In the genomic region with DNA sequence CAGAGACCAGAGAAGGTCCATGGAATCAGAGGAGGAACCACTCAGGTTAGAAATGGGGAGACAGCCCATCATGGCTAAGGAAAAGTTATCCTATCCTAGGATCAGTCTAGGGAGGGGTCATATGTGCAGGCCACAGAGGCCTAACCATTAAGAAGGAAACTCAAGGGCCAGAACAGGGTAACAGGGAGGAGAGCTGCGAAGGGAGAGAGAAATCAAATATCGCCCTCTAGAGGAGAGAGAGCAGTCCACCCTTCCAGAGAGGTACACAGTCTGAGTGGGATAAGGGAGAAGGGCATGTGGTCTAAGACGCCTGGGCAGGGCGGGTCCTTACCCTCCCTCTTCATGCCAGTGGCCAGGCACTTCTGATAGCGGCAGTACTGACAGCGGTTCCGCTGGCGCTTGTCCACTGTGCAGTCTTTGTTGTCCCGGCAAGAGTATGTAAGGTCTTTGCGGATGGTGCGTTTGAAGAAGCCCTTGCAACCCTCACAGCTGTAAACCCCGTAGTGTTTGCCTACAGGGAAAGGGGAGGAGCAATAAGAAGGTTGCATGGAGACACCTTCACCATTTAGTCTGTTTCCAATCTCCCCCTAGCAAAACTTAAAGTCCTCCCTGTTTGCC, we compare ENCODE assay signal across 9 cellular contexts. TPM values are rescaled to one million over a fixed set of nuclear protein-coding genes. Genes with fewer than 3 reads are reported as not detected.
A peak's percentile ranks its signal among the peaks of the same experiment; 100 is the strongest.
DNase-seq lines count a peak whose midpoint lies in the region; ATAC-seq and TF ChIP-seq lines count a peak whose summit lies in the region.
"Had no signal": no experiment of that assay in that cellular context is flagged by ENCODE, and none has a peak within 500 bp of the region (broad histone marks: within the 10 kb centered on the region; RNA-seq: fewer than 3 reads in every experiment).

No MANE protein-coding gene starts in this region.

- H3K36me3 Mint-ChIP-seq in activated CD4-positive, alpha-beta memory T cell treated with anti-CD3 and anti-CD28 coated beads, Interleukin-2, amount 10 ng/mL, durations not matched to agents 7 days and 5 days (ENCODE audit: low read depth), result peaks cover 59% of the 10 kb centered on the region

- no peak overlapping the region for H3K9ac ChIP-seq in parathyroid adenoma

- peaks cover 8% of the 10 kb centered on the region for H3K27me3 Mint-ChIP-seq in activated CD4-positive, alpha-beta memory T cell treated with anti-CD3 and anti-CD28 coated beads, Interleukin-2, amount 10 ng/mL, durations not matched to agents 7 days and 5 days

- no peaks in the 10 kb centered on the region for H3K9me3 ChIP-seq in parathyroid adenoma (ENCODE audit: control insufficient read depth, low read length)
- H3K9me3 ChIP-seq: ovary had no signal

- TF ChIP-seq CTCF in foreskin keratinocyte (conservative IDR thresholded peaks at IDR 0.05) (peak; percentile 76), parathyroid adenoma (IDR thresholded peaks at IDR 0.05) (peak; percentile 66)

- H3K27ac Mint-ChIP-seq in activated CD4-positive, alpha-beta memory T cell treated with anti-CD3 and anti-CD28 coated beads, Interleukin-2, amount 10 ng/mL, durations not matched to agents 7 days and 5 days, result peak overlapping the region; percentile 52

- H3K4me1 Mint-ChIP-seq in activated CD4-positive, alpha-beta memory T cell treated with anti-CD3 and anti-CD28 coated beads, Interleukin-2, amount 10 ng/mL, durations not matched to agents 7 days and 5 days, result peaks cover 49% of the 10 kb centered on the region

- no peak overlapping the region for H2AFZ ChIP-seq in parathyroid adenoma

- no peaks in the 10 kb centered on the region for H3K4me1 ChIP-seq in foreskin keratinocyte
- H3K4me1 ChIP-seq in parathyroid adenoma, result peaks cover 30% of the 10 kb centered on the region

- H3K79me2 ChIP-seq in parathyroid adenoma, result peaks cover 26% of the 10 kb centered on the region

- POLR2A ChIA-PET in activated CD4-positive, alpha-beta memory T cell treated with anti-CD3 and anti-CD28 coated beads, Interleukin-2, amount 10 ng/mL, durations not matched to agents 7 days and 5 days (lab: Charles Lee), result interaction anchor here (1.1 to 2.2 kb wide), 4 partner anchors 11 to 225 kb away, joined by 3 to 11 read pairs (median 6); partner anchors contain the start of gene RING1

- H3K27ac ChIP-seq in foreskin keratinocyte (no peak overlapping the region), parathyroid adenoma (no peak overlapping the region)
- H3K27ac ChIP-seq: ovary had no signal

- no peaks in the 10 kb centered on the region for H3K9me3 Mint-ChIP-seq in activated CD4-positive, alpha-beta memory T cell treated with anti-CD3 and anti-CD28 coated beads, Interleukin-2, amount 10 ng/mL, durations not matched to agents 7 days and 5 days

- H3K27me3 ChIP-seq in foreskin keratinocyte (peaks cover 9% of the 10 kb centered on the region), parathyroid adenoma (ENCODE audit: control insufficient read depth, insufficient read depth, low read length) (no peaks in the 10 kb centered on the region)
- H3K27me3 ChIP-seq: ovary had no signal

- H3K4me2 ChIP-seq in parathyroid adenoma (ENCODE audit: low read length), result no peak overlapping the region

- H3K36me3 ChIP-seq in parathyroid adenoma (ENCODE audit: control insufficient read depth, insufficient read depth, low read length), result no peaks in the 10 kb centered on the region
- H3K36me3 ChIP-seq: ovary had no signal

- peak; percentile 80 for DNase-seq in AG20443 (ENCODE audit: low spot score)
- peak; percentile 21 for DNase-seq in GM04503 (ENCODE audit: low read depth)
- DNase-seq in NCI-H2081 treated with DMSO at 0.1 percent for 48 hours (lab: John Stamatoyannopoulos, UW), result peak; percentile 40
- peak; percentile 37 for DNase-seq in activated CD4-positive, alpha-beta memory T cell treated with anti-CD3 and anti-CD28 coated beads, Interleukin-2, amount 10 ng/mL, durations not matched to agents 7 days and 5 days
- peak in 1 of 2 donors; percentile 57 for DNase-seq in foreskin keratinocyte
- DNase-seq in stimulated activated CD8-positive, alpha-beta memory T cell treated with anti-CD3 and anti-CD28 coated beads, Interleukin-4, amount 100 ng/mL, for 48 hours, result no peak

- CTCF ChIA-PET in activated CD4-positive, alpha-beta memory T cell treated with anti-CD3 and anti-CD28 coated beads, Interleukin-2, amount 10 ng/mL, durations not matched to agents 7 days and 5 days (lab: Charles Lee), result interaction anchor here (0.8 to 2.8 kb wide), 15 partner anchors 12 to 193 kb away, joined by 3 to 12 read pairs (median 4); partner anchors contain the start of genes RGL2 and RING1

- H3K4me3 Mint-ChIP-seq in activated CD4-positive, alpha-beta memory T cell treated with anti-CD3 and anti-CD28 coated beads, Interleukin-2, amount 10 ng/mL, durations not matched to agents 7 days and 5 days, result peak overlapping the region; percentile 26

- peak; percentile 64 for ATAC-seq in foreskin keratinocyte
- ATAC-seq in HG02981 (IDR thresholded peaks at IDR 0.05; ENCODE audit: unreplicated experiment), result no peak

- H3K4me3 ChIP-seq in parathyroid adenoma (ENCODE audit: low read depth, low read length), result no peak overlapping the region
- H3K4me3 ChIP-seq: ovary had no signal

RNA-seq across cellular contexts. Expression of gene RXRB, which starts 2.9 kb away (rescaled TPM):
- total RNA-seq in activated CD4-positive, alpha-beta memory T cell treated with anti-CD3 and anti-CD28 coated beads, Interleukin-2, amount 10 ng/mL, durations not matched to agents 7 days and 5 days, result 10 to 100 TPM; 44.0 to 45.0 TPM
- 18.3 and 23.3 TPM in 2 replicates for total RNA-seq in foreskin keratinocyte
- 23.4 and 27.8 TPM in 2 replicates for polyA plus RNA-seq in foreskin keratinocyte

RNA-seq across cellular contexts. Expression of gene SLC39A7, which starts 3.1 kb away (rescaled TPM):
- 10 to 100 TPM; 52.8 to 53.8 TPM for total RNA-seq in activated CD4-positive, alpha-beta memory T cell treated with anti-CD3 and anti-CD28 coated beads, Interleukin-2, amount 10 ng/mL, durations not matched to agents 7 days and 5 days
- total RNA-seq in foreskin keratinocyte, result 72.4 TPM in 2 replicates
- 93.2 and 101 TPM in 2 replicates for polyA plus RNA-seq in foreskin keratinocyte

RNA-seq across cellular contexts. Expression of gene COL11A2, which starts 5.3 kb away (rescaled TPM):
- under 1 TPM; 0.53 to 0.60 TPM for total RNA-seq in activated CD4-positive, alpha-beta memory T cell treated with anti-CD3 and anti-CD28 coated beads, Interleukin-2, amount 10 ng/mL, durations not matched to agents 7 days and 5 days
- total RNA-seq in foreskin keratinocyte, result 0.07 and 0.18 TPM in 2 replicates
- 0.13 and 0.16 TPM in 2 replicates for polyA plus RNA-seq in foreskin keratinocyte

RNA-seq across cellular contexts. Expression of gene HSD17B8, which starts 6.9 kb away (rescaled TPM):
- total RNA-seq in activated CD4-positive, alpha-beta memory T cell treated with anti-CD3 and anti-CD28 coated beads, Interleukin-2, amount 10 ng/mL, durations not matched to agents 7 days and 5 days, result 10 to 100 TPM; 11.4 to 13.0 TPM
- total RNA-seq in foreskin keratinocyte, result 16.7 and 18.2 TPM in 2 replicates
- polyA plus RNA-seq in foreskin keratinocyte, result 24.1 and 26.2 TPM in 2 replicates

RNA-seq across cellular contexts. Expression of gene RING1, which starts 10.8 kb away (rescaled TPM):
- 10 to 100 TPM; 29.7 to 32.1 TPM for total RNA-seq in activated CD4-positive, alpha-beta memory T cell treated with anti-CD3 and anti-CD28 coated beads, Interleukin-2, amount 10 ng/mL, durations not matched to agents 7 days and 5 days
- total RNA-seq in foreskin keratinocyte, result 35.3 and 37.1 TPM in 2 replicates
- 47.6 and 48.9 TPM in 2 replicates for polyA plus RNA-seq in foreskin keratinocyte
